8 cellular contexts compared by ENCODE assay signal in genomic region chr19:14775855-14776254, GRCh38. TPM values are rescaled to one million over a fixed set of nuclear protein-coding genes. Genes with fewer than 3 reads are reported as not detected.
DNase-seq lines count a peak whose midpoint lies in the region; ATAC-seq and TF ChIP-seq lines count a peak whose summit lies in the region.
"Had no signal": no experiment of that assay in that cellular context is flagged by ENCODE, and none has a peak within 500 bp of the region (broad histone marks: within the 10 kb centered on the region; RNA-seq: fewer than 3 reads in every experiment).

No MANE protein-coding gene starts in this region.

- no peak for TF ChIP-seq CTCF in GM12875 (IDR thresholded peaks at IDR 0.05; ENCODE audit: borderline replicate concordance, insufficient read depth, low read depth, low read length)
- no peak for TF ChIP-seq CTCF in fibroblast of villous mesenchyme (IDR thresholded peaks at IDR 0.05; ENCODE audit: insufficient read depth, low read depth, low read length)

- ATAC-seq in GM19467 (IDR thresholded peaks at IDR 0.05; ENCODE audit: unreplicated experiment) (no peak), GM18907 (IDR thresholded peaks at IDR 0.05; ENCODE audit: unreplicated experiment) (no peak)

- H3K4me3 ChIP-seq in GM12875 (ENCODE audit: low read depth, low read length), result peak overlapping the region; percentile 58
- H3K4me3 ChIP-seq in fibroblast of villous mesenchyme (ENCODE audit: low read depth, low read length), result peak overlapping the region; percentile 62
- peak overlapping the region; percentile 49 for H3K4me3 ChIP-seq in skeletal muscle cell (ENCODE audit: low read depth, low read length)

- peak; percentile 64 for DNase-seq in OCI-M1 (lab: John Stamatoyannopoulos, UW)
- no peak for DNase-seq in fibroblast of villous mesenchyme (ENCODE audit: low read depth)
- DNase-seq in skeletal muscle cell (ENCODE audit: low read depth), result no peak
- DNase-seq in NCI-H524 treated with DMSO at 0.1 percent for 48 hours (lab: John Stamatoyannopoulos, UW), result no peak
- DNase-seq: NCI-H446 treated with DMSO at 0.1 percent for 48 hours had no signal

RNA-seq across cellular contexts. Expression of gene ADGRE2, which starts 2.5 kb away (rescaled TPM):
- total RNA-seq in fibroblast of villous mesenchyme, result 0.43 and 0.97 TPM in 2 replicates

RNA-seq across cellular contexts. Expression of gene OR7A5, which starts 59.1 kb away (rescaled TPM):
- total RNA-seq in fibroblast of villous mesenchyme, result not detected in 2 replicates

RNA-seq across cellular contexts. Expression of gene OR7C1, which starts 59.1 kb away (rescaled TPM):
- total RNA-seq in fibroblast of villous mesenchyme, result under 0.01 TPM in 1 of 2 replicates, not detected in the other
